ENCODE assay signal across 12 cellular contexts in genomic region chr4:56086073-56086521, GRCh38.
DNase-seq lines count a peak whose midpoint lies in the region; TF ChIP-seq lines count a peak whose summit lies in the region.
"Had no signal": no experiment of that assay in that cellular context is flagged by ENCODE, and none has a peak within 500 bp of the region (broad histone marks: within the 10 kb centered on the region; RNA-seq: fewer than 3 reads in every experiment).

No MANE protein-coding gene starts in this region.

- H3K36me3 Mint-ChIP-seq in activated T-helper 2 cell treated with anti-CD3 and anti-CD28 coated beads, Interferon-gamma antibody, Interleukin-2, Interleukin-4, amounts not matched to agents 10 μg/mL and 5 μg/mL and 100 μg/mL, durations not matched to agents 14 hours and 24 hours and 36 hours (ENCODE audit: low read depth): no peaks in the 10 kb centered on the region
- H3K36me3 Mint-ChIP-seq: activated naive CD4-positive, alpha-beta T cell treated with anti-CD3 and anti-CD28 coated beads, Interleukin-2, amount 50 U/mL, for 72 hours had no signal

- peak; percentile 43 for DNase-seq in NCI-H146 (lab: John Stamatoyannopoulos, UW)
- DNase-seq in NCI-H146 treated with DMSO at 0.1 percent for 48 hours (lab: John Stamatoyannopoulos, UW; ENCODE audit: unreplicated experiment): no peak
- DNase-seq in NCI-H345 (lab: John Stamatoyannopoulos, UW): peak; percentile 63
- DNase-seq in astrocyte of the spinal cord (ENCODE audit: low read depth, low spot score): peak; percentile 7
- peak; percentile 23 for DNase-seq in skeletal muscle cell (ENCODE audit: low read depth)
- no peak for DNase-seq in T-helper 9 cell
- DNase-seq in activated T-helper 2 cell treated with anti-CD3 and anti-CD28 coated beads, Interferon-gamma antibody, Interleukin-2, Interleukin-4, amounts not matched to agents 10 μg/mL and 5 μg/mL and 100 μg/mL, durations not matched to agents 14 hours and 24 hours and 36 hours (ENCODE audit: low spot score): no peak
- DNase-seq in NCI-H1436 (lab: John Stamatoyannopoulos, UW): no peak
- DNase-seq: activated CD4-positive, CD25-positive, alpha-beta regulatory T cell; posterior cingulate gyrus; stimulated activated CD8-positive, alpha-beta memory T cell treated with anti-CD3 and anti-CD28 coated beads, Interleukin-4, amount 100 ng/mL, for 48 hours had no signal

- no peaks in the 10 kb centered on the region for H3K4me1 Mint-ChIP-seq in activated T-helper 2 cell treated with anti-CD3 and anti-CD28 coated beads, Interferon-gamma antibody, Interleukin-2, Interleukin-4, amounts not matched to agents 10 μg/mL and 5 μg/mL and 100 μg/mL, durations not matched to agents 14 hours and 24 hours and 36 hours (ENCODE audit: low read depth)

- no peaks in the 10 kb centered on the region for H3K9me3 Mint-ChIP-seq in activated T-helper 2 cell treated with anti-CD3 and anti-CD28 coated beads, Interferon-gamma antibody, Interleukin-2, Interleukin-4, amounts not matched to agents 10 μg/mL and 5 μg/mL and 100 μg/mL, durations not matched to agents 14 hours and 24 hours and 36 hours
- H3K9me3 Mint-ChIP-seq: activated naive CD4-positive, alpha-beta T cell treated with anti-CD3 and anti-CD28 coated beads, Interleukin-2, amount 50 U/mL, for 72 hours had no signal

- in situ Hi-C loops in astrocyte of the spinal cord (cut with HindIII; ENCODE audit: low sequenced_read_pairs): no loop called here

- H3K27me3 Mint-ChIP-seq in activated T-helper 2 cell treated with anti-CD3 and anti-CD28 coated beads, Interferon-gamma antibody, Interleukin-2, Interleukin-4, amounts not matched to agents 10 μg/mL and 5 μg/mL and 100 μg/mL, durations not matched to agents 14 hours and 24 hours and 36 hours (ENCODE audit: low read depth): peaks cover 2% of the 10 kb centered on the region

- H3K27ac Mint-ChIP-seq in activated T-helper 2 cell treated with anti-CD3 and anti-CD28 coated beads, Interferon-gamma antibody, Interleukin-2, Interleukin-4, amounts not matched to agents 10 μg/mL and 5 μg/mL and 100 μg/mL, durations not matched to agents 14 hours and 24 hours and 36 hours: no peak overlapping the region
- H3K27ac Mint-ChIP-seq: activated naive CD4-positive, alpha-beta T cell treated with anti-CD3 and anti-CD28 coated beads, Interleukin-2, amount 50 U/mL, for 72 hours had no signal

- intact Hi-C loops in activated T-helper 2 cell treated with anti-CD3 and anti-CD28 coated beads, Interferon-gamma antibody, Interleukin-2, Interleukin-4, amounts not matched to agents 10 μg/mL and 5 μg/mL and 100 μg/mL, durations not matched to agents 14 hours and 24 hours and 36 hours (cut with micrococcal nuclease): no loop called here

- TF ChIP-seq CTCF in astrocyte of the spinal cord (IDR thresholded peaks at IDR 0.05; ENCODE audit: low read depth, low read length): no peak

- no peak overlapping the region for H3K4me3 Mint-ChIP-seq in activated T-helper 2 cell treated with anti-CD3 and anti-CD28 coated beads, Interferon-gamma antibody, Interleukin-2, Interleukin-4, amounts not matched to agents 10 μg/mL and 5 μg/mL and 100 μg/mL, durations not matched to agents 14 hours and 24 hours and 36 hours (ENCODE audit: low read depth)

- H3K4me3 ChIP-seq in astrocyte of the spinal cord (ENCODE audit: low read depth, low read length): no peak overlapping the region
- H3K4me3 ChIP-seq in skeletal muscle cell (ENCODE audit: low read depth, low read length): no peak overlapping the region

Comparison
In these comparisons a context has a peak if more than half of its experiments do, and no peak if none do; other contexts are left out.
1. DNase-seq: peak in NCI-H146 (single experiment), NCI-H345 (single experiment), astrocyte of the spinal cord (single experiment) and skeletal muscle cell (single experiment); none in NCI-H146 treated with DMSO at 0.1 percent for 48 hours (single experiment), T-helper 9 cell (single experiment), activated T-helper 2 cell treated with anti-CD3 and anti-CD28 coated beads, Interferon-gamma antibody, Interleukin-2, Interleukin-4, amounts not matched to agents 10 μg/mL and 5 μg/mL and 100 μg/mL, durations not matched to agents 14 hours and 24 hours and 36 hours (single experiment) and NCI-H1436 (single experiment).